Comparison of ENCODE assay signal across 26 cellular contexts in the genomic region with DNA sequence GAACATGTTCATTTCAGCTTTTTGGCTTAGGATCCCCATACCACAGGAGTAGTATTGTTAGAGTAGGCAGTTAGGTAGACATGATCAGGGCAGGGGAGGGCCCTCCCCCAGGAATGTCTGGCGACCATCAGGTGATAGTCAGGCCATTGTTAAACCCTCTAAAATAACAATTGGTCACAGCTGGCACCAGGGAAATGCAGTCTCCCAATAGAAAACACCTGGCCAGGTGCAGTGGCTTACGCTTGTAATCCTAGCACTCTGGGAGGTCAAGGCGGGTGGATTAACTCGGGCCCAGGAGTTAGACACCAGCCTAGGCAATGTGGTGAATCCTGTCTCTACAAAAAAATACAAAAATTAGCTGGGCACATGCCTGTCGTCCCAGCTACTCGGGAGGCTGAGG.
DNase-seq lines count a peak whose midpoint lies in the region; ATAC-seq and TF ChIP-seq lines count a peak whose summit lies in the region.
"Had no signal": no experiment of that assay in that cellular context is flagged by ENCODE, and none has a peak within 500 bp of the region (broad histone marks: within the 10 kb centered on the region; RNA-seq: fewer than 3 reads in every experiment).

No MANE protein-coding gene starts in this region.

- no TSS peak for BruUV-seq in mammary epithelial cell (replicated peaks; lab: Mats Ljungman, UMichigan)

- peak overlapping the region; percentile 14 for H2AFZ ChIP-seq in mammary epithelial cell (ENCODE audit: low read depth, low read length)

- ATAC-seq in HG03521 (IDR thresholded peaks at IDR 0.05; ENCODE audit: unreplicated experiment): no peak
- ATAC-seq: activated T-helper 17 cell treated with anti-CD3 and anti-CD28 coated beads, Interleukin-2, amount 50 U/mL, for 72 hours; body of pancreas; CD8-positive, alpha-beta T cell; esophagus mucosa; left cardiac atrium; Panc1 had no signal

- H3K79me2 ChIP-seq in mammary epithelial cell (ENCODE audit: insufficient read depth, low read length): no peaks in the 10 kb centered on the region

- intact Hi-C loops in mammary epithelial cell (cut with micrococcal nuclease) (no loop called here), breast epithelium (cut with DNase I; ENCODE audit: low total_unique reads) (no loop called here)

- CTCF ChIA-PET in mammary epithelial cell (lab: Charles Lee; ENCODE audit: low non-redundant PET): no interaction called here

- no peak overlapping the region for H3K9ac ChIP-seq in mammary epithelial cell (ENCODE audit: insufficient read depth, low read length)
- no peak overlapping the region for H3K9ac ChIP-seq in iPS-18a (ENCODE audit: low read length)

- in situ Hi-C loops in mammary epithelial cell (cut with MboI; ENCODE audit: low sequenced_read_pairs in 2 of 2): no loop called here

- H3K36me3 ChIP-seq in mammary epithelial cell (ENCODE audit: insufficient read depth, low read length) (no peaks in the 10 kb centered on the region), breast epithelium (no peaks in the 10 kb centered on the region), iPS-18a (ENCODE audit: control insufficient read depth, low read depth, low read length) (no peaks in the 10 kb centered on the region)
- H3K36me3 ChIP-seq: adrenal gland, BE2C had no signal

- H3K4me1 ChIP-seq in mammary epithelial cell (ENCODE audit: insufficient read depth, low read length): peaks cover 5% of the 10 kb centered on the region
- peaks cover 0 to 5% of the 10 kb centered on the region in 2 donors for H3K4me1 ChIP-seq in breast epithelium
- peaks cover 75% of the 10 kb centered on the region for H3K4me1 ChIP-seq in iPS-18a (ENCODE audit: control insufficient read depth, low read depth, low read length)
- H3K4me1 ChIP-seq: adrenal gland, BE2C, body of pancreas had no signal

- TF ChIP-seq CTCF in mammary epithelial cell (conservative IDR thresholded peaks at IDR 0.05 in 1 of 2, IDR thresholded peaks at IDR 0.05 in 1 of 2; ENCODE audit: extremely low read depth in 1 of 2, insufficient read depth in 1 of 2, low read depth in 1 of 2, low read length in 2 of 2): no peak
- TF ChIP-seq CTCF in breast epithelium (IDR thresholded peaks at IDR 0.05): no peak

- no peak for TF ChIP-seq POLR2A in breast epithelium (IDR thresholded peaks at IDR 0.05)

- no peak for DNase-seq in mammary epithelial cell
- no peak for DNase-seq in breast epithelium (ENCODE audit: low spot score in 2 of 2)
- peak; percentile 78 for DNase-seq in NCI-H146 treated with DMSO at 0.1 percent for 48 hours (lab: John Stamatoyannopoulos, UW; ENCODE audit: unreplicated experiment)
- DNase-seq in NCI-H226: no peak
- no peak for DNase-seq in anterior cingulate cortex (lab: John Stamatoyannopoulos, UW)
- DNase-seq in NCI-H1436 (lab: John Stamatoyannopoulos, UW): no peak
- DNase-seq: activated CD4-positive, alpha-beta memory T cell treated with anti-CD3 and anti-CD28 coated beads, Interleukin-2, amount 10 ng/mL, durations not matched to agents 7 days and 5 days; activated CD4-positive, alpha-beta T cell treated with anti-CD3 and anti-CD28 coated beads for 1 hour; activated CD8-positive, alpha-beta memory T cell treated with anti-CD3 and anti-CD28 coated beads, Interleukin-2, amount 50 U/mL, for 48 hours; activated naive CD4-positive, alpha-beta T cell treated with anti-CD3 and anti-CD28 coated beads, Interleukin-2, amount 10 ng/mL, durations not matched to agents 7 days and 5 days; adrenal gland; BE2C; body of pancreas; CD8-positive, alpha-beta T cell; left cardiac atrium; NCI-H1048; NCI-H1930; NCI-H446; Right ventricle myocardium superior; T-helper 2 cell; trophoblast cell had no signal

- H3K9me3 ChIP-seq in mammary epithelial cell (replicated peaks; ENCODE audit: insufficient read depth, low read length) (no peaks in the 10 kb centered on the region), breast epithelium (no peaks in the 10 kb centered on the region), iPS-18a (ENCODE audit: control insufficient read depth, low read depth, low read length) (no peaks in the 10 kb centered on the region)
- H3K9me3 ChIP-seq: adrenal gland, BE2C, body of pancreas had no signal

- H3K4me3 ChIP-seq in mammary epithelial cell (replicated peaks in 1 of 3; ENCODE audit: insufficient read depth in 1 of 3, low read depth in 2 of 3, low read length in 3 of 3): no peak overlapping the region
- no peak overlapping the region for H3K4me3 ChIP-seq in breast epithelium
- peak overlapping the region; percentile 0 for H3K4me3 ChIP-seq in iPS-18a (ENCODE audit: low read length)
- H3K4me3 ChIP-seq: adrenal gland, body of pancreas had no signal

- H3K4me2 ChIP-seq in mammary epithelial cell (ENCODE audit: insufficient read depth, low read depth, low read length): no peak overlapping the region

- H3K27ac ChIP-seq in mammary epithelial cell (ENCODE audit: insufficient read depth, low read depth, low read length) (no peak overlapping the region), breast epithelium (no peak overlapping the region), iPS-18a (ENCODE audit: low read length) (no peak overlapping the region)
- H3K27ac ChIP-seq: adrenal gland, body of pancreas had no signal

- 50% methylated on average over 2 of the region's 6 CpGs for WGBS in mammary epithelial cell (ENCODE audit: low coverage, missing lambda C conversion rate)

- dilution Hi-C loops in mammary epithelial cell (cut with HindIII; ENCODE audit: low sequenced_read_pairs): no loop called here

- H3K27me3 ChIP-seq in mammary epithelial cell (ENCODE audit: insufficient read depth, low read length) (no peaks in the 10 kb centered on the region), breast epithelium (no peaks in the 10 kb centered on the region), iPS-18a (ENCODE audit: control insufficient read depth, insufficient read depth, low read length) (peaks cover 48% of the 10 kb centered on the region)
- H3K27me3 ChIP-seq: adrenal gland, BE2C, body of pancreas had no signal

- no peaks in the 10 kb centered on the region for H4K20me1 ChIP-seq in mammary epithelial cell (ENCODE audit: insufficient read depth, low read length)
